In the genomic region with DNA sequence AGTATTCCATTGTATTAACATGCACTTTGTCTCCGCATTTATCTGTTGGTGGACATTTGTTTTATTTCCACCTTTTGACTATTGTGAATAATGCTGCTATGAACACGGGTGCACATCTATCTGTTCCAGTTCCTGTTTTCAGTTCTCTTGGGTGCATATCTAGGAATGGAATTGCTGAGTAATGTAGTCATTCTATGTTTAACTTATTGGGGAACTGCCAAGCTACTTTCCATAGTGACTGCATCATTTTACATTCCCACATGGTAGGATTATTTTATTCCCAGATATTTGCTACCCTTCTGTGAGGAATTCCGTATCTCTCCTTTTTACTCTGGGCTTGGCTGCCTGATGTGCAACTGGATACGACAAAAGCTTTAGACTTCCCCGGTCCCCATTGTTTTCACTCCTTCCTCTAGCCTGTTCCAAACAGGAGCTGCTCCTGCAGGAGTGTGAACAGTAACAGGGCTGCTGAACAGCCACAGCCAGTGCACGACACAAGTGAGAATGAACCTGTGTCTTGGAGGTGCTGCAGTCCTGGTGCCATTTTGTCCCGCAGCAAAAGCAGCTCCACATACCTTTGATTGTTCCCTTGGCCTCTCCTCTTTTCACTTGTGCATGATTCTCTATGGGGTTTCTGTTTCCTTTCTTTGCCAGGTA, we compare ENCODE assay signal across 1 cellular context.
TF ChIP-seq lines count a peak whose summit lies in the region.

No MANE protein-coding gene starts in this region.

TF ChIP-seq in HepG2, 621 proteins besides CTCF, POLR2A, EP300 and RAD21 (continued from another document):
- TF ChIP-seq SPEN (CRISPR knock-in tag; IDR thresholded peaks at IDR 0.05; ENCODE audit: low read depth), result no peak
- TF ChIP-seq ZNF850 (CRISPR knock-in tag; conservative IDR thresholded peaks at IDR 0.05), result no peak
- TF ChIP-seq PAX8 (CRISPR knock-in tag; IDR thresholded peaks at IDR 0.05; ENCODE audit: borderline replicate concordance), result no peak
- TF ChIP-seq YY1 (IDR thresholded peaks at IDR 0.05; ENCODE audit: insufficient read depth, insufficient replicate concordance, low read depth, low read length), result no peak
- no peak for TF ChIP-seq ERF (CRISPR knock-in tag; IDR thresholded peaks at IDR 0.05)
- no peak for TF ChIP-seq JUNB (CRISPR knock-in tag; IDR thresholded peaks at IDR 0.05; ENCODE audit: borderline replicate concordance)
- TF ChIP-seq DBP (CRISPR knock-in tag; IDR thresholded peaks at IDR 0.05; ENCODE audit: not compliant biosample characterization), result no peak
- TF ChIP-seq BRD4 (CRISPR knock-in tag; IDR thresholded peaks at IDR 0.05), result no peak
- TF ChIP-seq ZNF251 (CRISPR knock-in tag; IDR thresholded peaks at IDR 0.05), result no peak
- TF ChIP-seq ONECUT2 (CRISPR knock-in tag; IDR thresholded peaks at IDR 0.05), result no peak
TF ChIP-seq in HepG2: peak in this region for 0.
